In the genomic region with DNA sequence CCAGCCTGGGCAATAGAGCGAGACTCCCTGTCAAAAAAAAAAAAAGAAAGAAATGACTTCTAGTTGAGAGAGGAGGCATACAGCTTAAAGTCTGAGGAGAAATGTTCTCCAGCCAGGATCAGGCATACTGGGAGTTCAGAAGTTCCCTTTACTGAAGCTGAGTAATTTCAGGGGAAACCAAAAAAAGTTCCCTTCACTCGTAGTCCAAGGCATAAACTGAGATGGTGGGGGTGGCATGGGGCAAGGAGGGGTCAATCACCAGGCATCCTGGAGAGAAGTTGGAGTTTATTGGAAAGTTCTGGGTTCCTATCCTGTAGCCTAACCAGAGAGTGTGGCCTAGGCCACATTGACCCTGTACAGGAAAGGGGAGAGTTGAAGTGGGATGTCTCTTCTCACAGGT, we compare ENCODE assay signal across 11 cellular contexts. TPM values are rescaled to one million over a fixed set of nuclear protein-coding genes. Genes with fewer than 3 reads are reported as not detected.
DNase-seq lines count a peak whose midpoint lies in the region; ATAC-seq and TF ChIP-seq lines count a peak whose summit lies in the region.
"Had no signal": no experiment of that assay in that cellular context is flagged by ENCODE, and none has a peak within 500 bp of the region (broad histone marks: within the 10 kb centered on the region; RNA-seq: fewer than 3 reads in every experiment).

No MANE protein-coding gene starts in this region.

- H3K9me3 Mint-ChIP-seq in CD14-positive monocyte (peaks cover 0 to 4% (median 0%) of the 10 kb centered on the region in 7 donors), Calu3 (ENCODE audit: low read depth, unreplicated experiment) (no peaks in the 10 kb centered on the region)

- H3K27ac Mint-ChIP-seq in CD14-positive monocyte (peak overlapping the region; percentile 99 to 100 (median 99)), Calu3 (ENCODE audit: unreplicated experiment) (no peak overlapping the region)

- TF ChIP-seq CTCF in CD14-positive monocyte (IDR thresholded peaks at IDR 0.05) (no peak), PC-3 (conservative IDR thresholded peaks at IDR 0.05; ENCODE audit: low read depth, low read length) (no peak), esophagus muscularis mucosa (IDR thresholded peaks at IDR 0.05) (no peak), sigmoid colon (IDR thresholded peaks at IDR 0.05) (no peak), Calu3 (IDR thresholded peaks at IDR 0.05; ENCODE audit: unreplicated experiment) (no peak)

- no peak for DNase-seq in CD14-positive monocyte (ENCODE audit: low spot score)
- no peak for DNase-seq in PC-3
- no peak for DNase-seq in esophagus muscularis mucosa (ENCODE audit: extremely low spot score)
- DNase-seq in sigmoid colon: no peak
- DNase-seq in Calu3: no peak
- DNase-seq in NK-92 (lab: John Stamatoyannopoulos, UW; ENCODE audit: unreplicated experiment): no peak
- no peak for DNase-seq in SK-N-DZ (ENCODE audit: low spot score)
- DNase-seq in AG20443 (ENCODE audit: low spot score): no peak
- DNase-seq: activated CD8-positive, alpha-beta memory T cell treated with anti-CD3 and anti-CD28 coated beads for 24 hours; small intestine had no signal

- TF ChIP-seq EP300 in esophagus muscularis mucosa (IDR thresholded peaks at IDR 0.05) (no peak), sigmoid colon (IDR thresholded peaks at IDR 0.05) (no peak)

- CTCF ChIA-PET in PC-3 (lab: Charles Lee): no interaction called here
- CTCF ChIA-PET in Calu3 (lab: Charles Lee): interaction anchor here (1.5 kb wide), 2 partner anchors 12 to 60 kb away, joined by 3 to 7 read pairs; a partner anchor contains a TSS

- H3K4me3 Mint-ChIP-seq in CD14-positive monocyte (peak overlapping the region; percentile 73 to 85), Calu3 (ENCODE audit: low read depth, unreplicated experiment) (no peak overlapping the region)

- peaks cover 16% of the 10 kb centered on the region for H3K79me2 ChIP-seq in PC-3 (ENCODE audit: low read length)

- no peaks in the 10 kb centered on the region for H3K9me2 ChIP-seq in PC-3 (replicated peaks; ENCODE audit: low read length)

- peaks cover 79% of the 10 kb centered on the region for H3K4me1 Mint-ChIP-seq in CD14-positive monocyte
- H3K4me1 Mint-ChIP-seq in Calu3 (ENCODE audit: low read depth, unreplicated experiment): peaks cover 29% of the 10 kb centered on the region

- POLR2A ChIA-PET in PC-3 (lab: Charles Lee; ENCODE audit: unreplicated experiment): interaction anchor here (0.5 to 0.8 kb wide), 2 partner anchors 36 to 118 kb away, joined by 3 to 4 read pairs; a partner anchor contains a TSS

- H3K27ac ChIP-seq in PC-3 (ENCODE audit: low read length): peak overlapping the region; percentile 66
- peak overlapping the region; percentile 38 to 66 (median 58) for H3K27ac ChIP-seq in esophagus muscularis mucosa (replicated peaks in 1 of 4)
- H3K27ac ChIP-seq in sigmoid colon: peak overlapping the region; percentile 42 to 63 (median 54)
- H3K27ac ChIP-seq: SK-N-MC had no signal

- H3K9ac ChIP-seq in PC-3 (ENCODE audit: low read length): peak overlapping the region; percentile 2; the same call in 1 of the 2 replicates

- peaks cover 11% of the 10 kb centered on the region; the same call in 1 of the 2 replicates for H3K36me3 ChIP-seq in PC-3 (ENCODE audit: low read depth, low read length)
- H3K36me3 ChIP-seq in esophagus muscularis mucosa: peaks cover 0 to 20% (median 2%) of the 10 kb centered on the region in 4 donors
- peaks cover 0 to 13% (median 0%) of the 10 kb centered on the region in 4 donors for H3K36me3 ChIP-seq in sigmoid colon

- H3K4me2 ChIP-seq in PC-3 (ENCODE audit: low read length): peak overlapping the region; percentile 52; the same call in 1 of the 2 replicates

- intact Hi-C loops in CD14-positive monocyte (cut with micrococcal nuclease) (no loop called here), PC-3 (cut with micrococcal nuclease) (no loop called here), esophagus muscularis mucosa (cut with DNase I) (no loop called here), sigmoid colon (cut with DNase I) (no loop called here), Calu3 (cut with micrococcal nuclease; ENCODE audit: unreplicated experiment) (loop anchor here (5.0 kb wide), 1 partner anchor 60 kb away; a partner anchor contains a TSS)

- no peak overlapping the region for H2AFZ ChIP-seq in PC-3 (ENCODE audit: low read length)

- BruUV-seq in PC-3 (replicated peaks; lab: Mats Ljungman, UMichigan) (no TSS peak), Calu3 (replicated peaks; lab: Mats Ljungman, UMichigan) (no TSS peak)

- ATAC-seq in PC-3: peak; percentile 1; the same call in 1 of the 2 replicates

- no peaks in the 10 kb centered on the region for H4K20me1 ChIP-seq in PC-3 (ENCODE audit: low read length)

- peaks cover 5% of the 10 kb centered on the region for H3F3A ChIP-seq in PC-3 (ENCODE audit: low read length, unreplicated experiment)

- H3K27me3 Mint-ChIP-seq in CD14-positive monocyte (ENCODE audit: low read depth in 3 of 3) (peaks cover 2 to 5% (median 2%) of the 10 kb centered on the region in 3 donors), Calu3 (ENCODE audit: unreplicated experiment) (no peaks in the 10 kb centered on the region)

- no peak for TF ChIP-seq POLR2A in esophagus muscularis mucosa (IDR thresholded peaks at IDR 0.05; ENCODE audit: low read depth)
- TF ChIP-seq POLR2A in sigmoid colon (IDR thresholded peaks at IDR 0.05): no peak

- H3K27me3 ChIP-seq in PC-3 (ENCODE audit: low read length) (no peaks in the 10 kb centered on the region), esophagus muscularis mucosa (no peaks in the 10 kb centered on the region), sigmoid colon (no peaks in the 10 kb centered on the region)

- no peak overlapping the region for H3K4me3 ChIP-seq in PC-3 (ENCODE audit: low read length)
- H3K4me3 ChIP-seq in esophagus muscularis mucosa: no peak overlapping the region
- no peak overlapping the region for H3K4me3 ChIP-seq in sigmoid colon
- H3K4me3 ChIP-seq: SK-N-MC had no signal

- H3K9me3 ChIP-seq in PC-3 (ENCODE audit: low read length) (no peaks in the 10 kb centered on the region), esophagus muscularis mucosa (no peaks in the 10 kb centered on the region), sigmoid colon (no peaks in the 10 kb centered on the region)

- 68% methylated on average over 2 of the region's 2 CpGs for WGBS in esophagus muscularis mucosa
- WGBS in sigmoid colon, 2 donors: 79 to 89% methylated on average over 2 of the region's 2 CpGs

- H3K4me1 ChIP-seq in PC-3 (ENCODE audit: insufficient read depth, low read length): peaks cover 31% of the 10 kb centered on the region
- peaks cover 19 to 41% (median 38%) of the 10 kb centered on the region in 4 donors for H3K4me1 ChIP-seq in esophagus muscularis mucosa
- peaks cover 0 to 20% (median 14%) of the 10 kb centered on the region in 4 donors for H3K4me1 ChIP-seq in sigmoid colon

- H3K36me3 Mint-ChIP-seq in CD14-positive monocyte (peaks cover 22 to 26% of the 10 kb centered on the region in 2 donors), Calu3 (ENCODE audit: insufficient read depth, unreplicated experiment) (peaks cover 25% of the 10 kb centered on the region)

RNA-seq across cellular contexts. Expression of a gene that starts 5.9 kb away (rescaled TPM):
- polyA plus RNA-seq in CD14-positive monocyte (1,000 to 10,000 TPM; 1,394 to 2,105 TPM), sigmoid colon (100 to 1,000 TPM; 359 to 380 (median 367) TPM)
- total RNA-seq in PC-3 (2014; rRNA removed) (714 and 745 TPM in 2 replicates), esophagus muscularis mucosa (100 to 1,000 TPM; 154 to 295 (median 226) TPM), sigmoid colon (100 to 1,000 TPM; 164 to 331 (median 268) TPM), Calu3 (2022) (143 and 151 TPM in 2 replicates)
- 103 and 122 TPM in 2 replicates for polyA plus RNA-seq in SK-N-DZ (2014; cell fraction: cytosol; rRNA removed)
- polyA plus RNA-seq in SK-N-DZ (2014; cell fraction: nucleus; rRNA removed): 56.1 and 66.9 TPM in 2 replicates

RNA-seq across cellular contexts. Expression of a gene that starts 12.4 kb away (rescaled TPM):
- polyA plus RNA-seq in CD14-positive monocyte: 10 to 100 TPM; 68.6 to 78.9 TPM
- total RNA-seq in PC-3 (2014; rRNA removed): 19.9 and 22.8 TPM in 2 replicates
- 10 to 100 TPM; 17.9 to 35.7 (median 24.3) TPM for total RNA-seq in esophagus muscularis mucosa
- total RNA-seq in sigmoid colon: 10 to 100 TPM; 16.3 to 28.2 (median 20.5) TPM
- polyA plus RNA-seq in sigmoid colon: 10 to 100 TPM; 19.0 to 31.9 (median 22.2) TPM
- total RNA-seq in Calu3 (2022): 40.0 and 43.5 TPM in 2 replicates
- 10.6 and 13.6 TPM in 2 replicates for polyA plus RNA-seq in SK-N-DZ (2014; cell fraction: cytosol; rRNA removed)
- polyA plus RNA-seq in SK-N-DZ (2014; cell fraction: nucleus; rRNA removed): 12.6 and 24.1 TPM in 2 replicates

RNA-seq across cellular contexts. Expression of a gene that starts 59.5 kb away (rescaled TPM):
- polyA plus RNA-seq in CD14-positive monocyte (1,000 to 10,000 TPM; 1,179 to 1,306 TPM), sigmoid colon (100 to 1,000 TPM; 384 to 516 (median 451) TPM)
- total RNA-seq in PC-3 (2014; rRNA removed) (278 and 292 TPM in 2 replicates), esophagus muscularis mucosa (100 to 1,000 TPM; 380 to 521 (median 480) TPM), sigmoid colon (100 to 1,000 TPM; 369 to 440 (median 416) TPM), Calu3 (2022) (313 and 352 TPM in 2 replicates)
- 289 and 303 TPM in 2 replicates for polyA plus RNA-seq in SK-N-DZ (2014; cell fraction: cytosol; rRNA removed)
- 135 and 139 TPM in 2 replicates for polyA plus RNA-seq in SK-N-DZ (2014; cell fraction: nucleus; rRNA removed)

RNA-seq across cellular contexts. Expression of a gene that starts 59.9 kb away (rescaled TPM):
- 10 to 100 TPM; 22.4 to 26.7 TPM for polyA plus RNA-seq in CD14-positive monocyte
- 23.7 and 25.4 TPM in 2 replicates for total RNA-seq in PC-3 (2014; rRNA removed)
- 10 to 100 TPM; 22.0 to 29.8 (median 26.2) TPM for total RNA-seq in esophagus muscularis mucosa
- total RNA-seq in sigmoid colon: 10 to 100 TPM; 15.1 to 25.0 (median 16.5) TPM
- polyA plus RNA-seq in sigmoid colon: 10 to 100 TPM; 35.1 to 47.6 (median 40.2) TPM
- 33.6 and 35.6 TPM in 2 replicates for total RNA-seq in Calu3 (2022)
- polyA plus RNA-seq in SK-N-DZ (2014; cell fraction: cytosol; rRNA removed): 13.0 and 15.2 TPM in 2 replicates
- 1.9 and 5.5 TPM in 2 replicates for polyA plus RNA-seq in SK-N-DZ (2014; cell fraction: nucleus; rRNA removed)
